24 cellular contexts compared by ENCODE assay signal in genomic region chr9:81183763-81184162, GRCh38.
DNase-seq lines count a peak whose midpoint lies in the region; ATAC-seq, FAIRE-seq and TF ChIP-seq lines count a peak whose summit lies in the region.
"Had no signal": no experiment of that assay in that cellular context is flagged by ENCODE, and none has a peak within 500 bp of the region (broad histone marks: within the 10 kb centered on the region; RNA-seq: fewer than 3 reads in every experiment).

No MANE protein-coding gene starts in this region.

- no peak overlapping the region for H3K27ac Mint-ChIP-seq in MCF 10A (ENCODE audit: low read depth, unreplicated experiment)
- H3K27ac Mint-ChIP-seq: activated CD4-positive, alpha-beta T cell treated with anti-CD3 and anti-CD28 coated beads for 36 hours; nephron progenitor cell had no signal

- no peak overlapping the region for H3K23ac ChIP-seq in neuronal stem cell (ENCODE audit: low read depth, low read length, poor library complexity)

- TF ChIP-seq CTCF in MCF 10A (IDR thresholded peaks at IDR 0.05; ENCODE audit: unreplicated experiment) (no peak), breast epithelium (IDR thresholded peaks at IDR 0.05) (no peak), astrocyte of the spinal cord (IDR thresholded peaks at IDR 0.05; ENCODE audit: low read depth, low read length) (no peak)

- no peak overlapping the region for H3K4ac ChIP-seq in neuronal stem cell (ENCODE audit: low read length)

- H3K9ac ChIP-seq in neuronal stem cell (ENCODE audit: low read depth, low read length, poor library complexity): no peak overlapping the region
- H3K9ac ChIP-seq: GM23248 had no signal

- H3K4me3 ChIP-seq in breast epithelium: no peak overlapping the region
- H3K4me3 ChIP-seq in astrocyte of the spinal cord (ENCODE audit: low read depth, low read length): no peak overlapping the region
- no peak overlapping the region for H3K4me3 ChIP-seq in neuronal stem cell (ENCODE audit: low read length in 2 of 2)
- H3K4me3 ChIP-seq: GM23248 had no signal

- no peak overlapping the region for H2BK5ac ChIP-seq in neuronal stem cell (ENCODE audit: low read length)

- intact Hi-C loops in MCF 10A (cut with micrococcal nuclease) (no loop called here), breast epithelium (cut with DNase I; ENCODE audit: low total_unique reads) (no loop called here)

- POLR2A ChIA-PET in MCF 10A (lab: Yijun Ruan, JAX): interaction anchor here (0.7 kb wide), 1 partner anchor 10 kb away, joined by 4 read pairs; no protein-coding TSS in a partner anchor

- no peaks in the 10 kb centered on the region for H3K36me3 Mint-ChIP-seq in MCF 10A (ENCODE audit: insufficient read depth, unreplicated experiment)

- H3K4me1 ChIP-seq in breast epithelium: no peaks in the 10 kb centered on the region
- H3K4me1 ChIP-seq in neuronal stem cell (ENCODE audit: control insufficient read depth in 2 of 2, insufficient read depth in 1 of 2, low read depth in 1 of 2, low read length in 2 of 2): no peaks in the 10 kb centered on the region

- ATAC-seq in HG03196 (IDR thresholded peaks at IDR 0.05; ENCODE audit: unreplicated experiment) (no peak), GM18517 (IDR thresholded peaks at IDR 0.05; ENCODE audit: unreplicated experiment) (no peak)
- ATAC-seq: activated CD4-positive, alpha-beta T cell treated with anti-CD3 and anti-CD28 coated beads for 36 hours; left colon; right cardiac atrium; Right ventricle myocardium inferior had no signal

- no peak overlapping the region for H3K14ac ChIP-seq in neuronal stem cell (ENCODE audit: low read length)

- in situ Hi-C loops in astrocyte of the spinal cord (cut with HindIII; ENCODE audit: low sequenced_read_pairs): no loop called here

- H4K8ac ChIP-seq in neuronal stem cell (ENCODE audit: low read depth, low read length): no peak overlapping the region

- no peak overlapping the region for H3K18ac ChIP-seq in neuronal stem cell (ENCODE audit: low read length)

- H3K27me3 Mint-ChIP-seq in MCF 10A (ENCODE audit: insufficient read depth, unreplicated experiment): no peaks in the 10 kb centered on the region
- H3K27me3 Mint-ChIP-seq: activated CD4-positive, alpha-beta T cell treated with anti-CD3 and anti-CD28 coated beads for 36 hours had no signal

- no peak overlapping the region for H3K4me2 ChIP-seq in neuronal stem cell (ENCODE audit: insufficient read depth, low read length, poor library complexity, severe bottlenecking)

- no peak overlapping the region for H3K4me3 Mint-ChIP-seq in MCF 10A (ENCODE audit: unreplicated experiment)
- H3K4me3 Mint-ChIP-seq: activated CD4-positive, alpha-beta T cell treated with anti-CD3 and anti-CD28 coated beads for 36 hours; nephron progenitor cell had no signal

- H4K91ac ChIP-seq in neuronal stem cell (ENCODE audit: low read depth, low read length, poor library complexity): no peak overlapping the region

- H3K27me3 ChIP-seq in breast epithelium (no peaks in the 10 kb centered on the region), neuronal stem cell (ENCODE audit: control insufficient read depth in 3 of 3, insufficient read depth in 3 of 3, low read depth in 1 of 3, low read length in 3 of 3) (no peaks in the 10 kb centered on the region)

- TSS peak; percentile 73 for BruUV-seq in MCF 10A (replicated peaks; lab: Mats Ljungman, UMichigan)

- DNase-seq in MCF 10A (ENCODE audit: unreplicated experiment) (peak; percentile 23), breast epithelium (ENCODE audit: low spot score in 2 of 2) (no peak), astrocyte of the spinal cord (ENCODE audit: low read depth, low spot score) (peak; percentile 87), kidney tubule cell (ENCODE audit: low spot score) (peak; percentile 60), urothelium cell line (ENCODE audit: low spot score) (peak; percentile 19), neuronal stem cell (ENCODE audit: low spot score) (no peak)
- DNase-seq: activated CD4-positive, alpha-beta T cell treated with anti-CD3 and anti-CD28 coated beads for 36 hours; activated naive CD4-positive, alpha-beta T cell treated with anti-CD3 and anti-CD28 coated beads, Interleukin-2, amount 50 U/mL, for 16 hours; central memory CD4-positive, alpha-beta T cell; COR-L47; GM23248; left colon; MV-4-11; NCI-H2081 treated with DMSO at 0.1 percent for 48 hours; NCI-H82; nephron progenitor cell; right cardiac atrium; stimulated activated CD4-positive, alpha-beta T cell treated with anti-CD3 and anti-CD28 coated beads, Interleukin-2, amount 100 ng/mL, for 48 hours; stimulated activated CD8-positive, alpha-beta memory T cell treated with anti-CD3 and anti-CD28 coated beads, Interleukin-4, amount 100 ng/mL, for 48 hours; T-helper 9 cell had no signal

- no peak overlapping the region for H2AFZ ChIP-seq in neuronal stem cell (ENCODE audit: low read length)
- H2AFZ ChIP-seq: GM23248 had no signal

- H2AK5ac ChIP-seq in neuronal stem cell (ENCODE audit: low read depth, low read length): no peak overlapping the region

- H3K4me1 Mint-ChIP-seq in MCF 10A (ENCODE audit: insufficient read depth, unreplicated experiment): no peaks in the 10 kb centered on the region
- H3K4me1 Mint-ChIP-seq: activated CD4-positive, alpha-beta T cell treated with anti-CD3 and anti-CD28 coated beads for 36 hours had no signal

- H2BK120ac ChIP-seq in neuronal stem cell (ENCODE audit: low read depth, low read length): no peak overlapping the region

- H3K9me3 Mint-ChIP-seq in MCF 10A (ENCODE audit: unreplicated experiment): no peaks in the 10 kb centered on the region
- H3K9me3 Mint-ChIP-seq: nephron progenitor cell had no signal

- H3K27ac ChIP-seq in breast epithelium (no peak overlapping the region), neuronal stem cell (replicated peaks; ENCODE audit: low read length) (no peak overlapping the region)
- H3K27ac ChIP-seq: GM23248 had no signal

- no peak overlapping the region for H2BK15ac ChIP-seq in neuronal stem cell (ENCODE audit: low read length)

- H3K79me1 ChIP-seq in neuronal stem cell (ENCODE audit: low read depth, low read length): no peaks in the 10 kb centered on the region

- no CpG with 5 or more reads among the region's 1 CpG for WGBS in neuronal stem cell (ENCODE audit: extremely low coverage in 2 of 2, insufficient read length in 2 of 2, insufficient replicate concordance in 1 of 2), 2 donors

- no peaks in the 10 kb centered on the region for H3K36me3 ChIP-seq in breast epithelium
- no peaks in the 10 kb centered on the region for H3K36me3 ChIP-seq in neuronal stem cell (replicated peaks in 1 of 2; ENCODE audit: control insufficient read depth in 2 of 2, insufficient read depth in 2 of 2, low read length in 2 of 2)

- TF ChIP-seq POLR2A in breast epithelium (IDR thresholded peaks at IDR 0.05): no peak

- H3K9me3 ChIP-seq in breast epithelium (no peaks in the 10 kb centered on the region), neuronal stem cell (replicated peaks in 1 of 2; ENCODE audit: control insufficient read depth in 2 of 2, insufficient read depth in 1 of 2, low read depth in 1 of 2, low read length in 2 of 2) (no peaks in the 10 kb centered on the region)

- H2BK12ac ChIP-seq in neuronal stem cell (ENCODE audit: low read length): no peak overlapping the region

- CTCF ChIA-PET in MCF 10A (lab: Yijun Ruan, JAX): no interaction called here

- no peak for FAIRE-seq in urothelium cell line (lab: Jason Lieb, UNC)
- FAIRE-seq: A204.1 had no signal

Comparison
In these comparisons a context has a peak if more than half of its experiments do, and no peak if none do; other contexts are left out.
1. DNase-seq: peak in MCF 10A (single experiment), astrocyte of the spinal cord (single experiment), kidney tubule cell (single experiment) and urothelium cell line (single experiment); none in breast epithelium (0 of 2) and neuronal stem cell (single experiment).